In the genomic region with DNA sequence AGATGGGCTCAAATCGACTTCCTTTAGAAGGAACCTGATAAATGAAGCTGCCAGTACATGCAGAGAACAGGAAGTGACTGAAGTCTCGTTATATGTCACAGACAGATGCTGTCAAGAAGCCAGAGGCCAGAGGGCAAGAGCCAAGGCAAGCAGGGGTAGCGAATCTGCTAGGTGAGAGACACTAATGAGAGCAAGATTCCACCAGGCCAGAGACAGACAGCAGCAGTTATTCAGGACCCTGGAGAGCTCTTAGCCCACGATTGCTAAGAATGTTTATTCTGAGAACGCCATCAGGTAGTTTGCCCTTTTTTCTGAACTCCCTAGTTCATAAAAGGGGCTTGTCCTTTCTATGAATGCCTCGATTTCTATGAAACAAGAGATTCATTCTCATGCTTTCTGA, we compare ENCODE assay signal across 12 cellular contexts.
DNase-seq lines count a peak whose midpoint lies in the region; ATAC-seq, FAIRE-seq and TF ChIP-seq lines count a peak whose summit lies in the region.
"Had no signal": no experiment of that assay in that cellular context is flagged by ENCODE, and none has a peak within 500 bp of the region (broad histone marks: within the 10 kb centered on the region; RNA-seq: fewer than 3 reads in every experiment).

No MANE protein-coding gene starts in this region.

- dilution Hi-C loops in endothelial cell of umbilical vein (cut with MboI; ENCODE audit: extremely low pct_ligation_motif_present, low sequenced_read_pairs) = no loop called here

- H4K20me1 ChIP-seq in OCI-LY3 (ENCODE audit: insufficient read depth, low read length) (no peaks in the 10 kb centered on the region), endothelial cell of umbilical vein (replicated peaks; ENCODE audit: control insufficient read depth, extremely low read depth, insufficient read depth, low read length) (no peaks in the 10 kb centered on the region)

- no peak overlapping the region for H3K4me3 Mint-ChIP-seq in stimulated activated naive B cell treated with anti-CD40 and anti-IgM and Interleukin-4, amounts not matched to agents 10 μg/mL and 1 μg/mL and 100 μg/mL, for 72 hours
- no peak overlapping the region for H3K4me3 Mint-ChIP-seq in activated T-helper 2 cell treated with anti-CD3 and anti-CD28 coated beads, Interferon-gamma antibody, Interleukin-2, Interleukin-4, amounts not matched to agents 10 μg/mL and 5 μg/mL and 100 μg/mL, durations not matched to agents 14 hours and 24 hours and 36 hours (ENCODE audit: low read depth)

- H3K27me3 ChIP-seq in OCI-LY3 (ENCODE audit: low read depth, low read length) (no peaks in the 10 kb centered on the region), endothelial cell of umbilical vein (ENCODE audit: control insufficient read depth in 2 of 2, insufficient read depth in 2 of 2, low read length in 2 of 2) (no peaks in the 10 kb centered on the region)
- H3K27me3 ChIP-seq: uterus had no signal

- H2AFZ ChIP-seq in OCI-LY3 (ENCODE audit: low read depth, low read length) (0 out of 2 replicates have a peak overlapping the region, but pooled peaks have one; percentile 57), endothelial cell of umbilical vein (ENCODE audit: low read depth, low read length) (no peak overlapping the region)

- H3K4me1 ChIP-seq in OCI-LY3 (ENCODE audit: low read length) = peaks cover 32% of the 10 kb centered on the region
- no peaks in the 10 kb centered on the region for H3K4me1 ChIP-seq in endothelial cell of umbilical vein (ENCODE audit: control insufficient read depth, extremely low read depth, insufficient read depth, low read length)
- H3K4me1 ChIP-seq: uterus had no signal

- peak overlapping the region; percentile 46 for H3K4me3 ChIP-seq in OCI-LY3 (ENCODE audit: low read length)
- no peak overlapping the region for H3K4me3 ChIP-seq in endothelial cell of umbilical vein (replicated peaks in 1 of 3; ENCODE audit: insufficient read depth in 1 of 3, low read depth in 1 of 3, low read length in 3 of 3)
- H3K4me3 ChIP-seq: mucosa of descending colon, uterus had no signal

- peak; percentile 73 for FAIRE-seq in endothelial cell of umbilical vein (lab: Jason Lieb, UNC)
- FAIRE-seq in urothelium cell line (lab: Jason Lieb, UNC) = no peak
- FAIRE-seq: endometrium had no signal

- intact Hi-C loops in endothelial cell of umbilical vein (cut with micrococcal nuclease) = no loop called here
- intact Hi-C loops in activated T-helper 2 cell treated with anti-CD3 and anti-CD28 coated beads, Interferon-gamma antibody, Interleukin-2, Interleukin-4, amounts not matched to agents 10 μg/mL and 5 μg/mL and 100 μg/mL, durations not matched to agents 14 hours and 24 hours and 36 hours (cut with micrococcal nuclease) = no loop called here

- BruUV-seq in endothelial cell of umbilical vein (replicated peaks; lab: Mats Ljungman, UMichigan) = no TSS peak

- DNase-seq in stimulated activated CD4-positive, alpha-beta T cell treated with anti-CD3 and anti-CD28 coated beads, Interleukin-1b, Interleukin-23, amount 100 ng/mL, for 48 hours = peak; percentile 2
- DNase-seq in stimulated activated CD4-positive, alpha-beta T cell treated with anti-CD3 and anti-CD28 coated beads, Interleukin-4, amount 100 ng/mL, for 1 hour = no peak
- DNase-seq in endothelial cell of umbilical vein (ENCODE audit: low read depth, low spot score) = no peak
- DNase-seq in urothelium cell line (ENCODE audit: low spot score) = peak; percentile 5
- no peak for DNase-seq in stimulated activated naive B cell treated with anti-CD40 and anti-IgM and Interleukin-4, amounts not matched to agents 10 μg/mL and 1 μg/mL and 100 μg/mL, for 72 hours
- no peak for DNase-seq in activated T-helper 2 cell treated with anti-CD3 and anti-CD28 coated beads, Interferon-gamma antibody, Interleukin-2, Interleukin-4, amounts not matched to agents 10 μg/mL and 5 μg/mL and 100 μg/mL, durations not matched to agents 14 hours and 24 hours and 36 hours (ENCODE audit: low spot score)
- DNase-seq: DMS153, uterus had no signal

- H3K36me3 Mint-ChIP-seq in stimulated activated naive B cell treated with anti-CD40 and anti-IgM and Interleukin-4, amounts not matched to agents 10 μg/mL and 1 μg/mL and 100 μg/mL, for 72 hours = no peaks in the 10 kb centered on the region
- no peaks in the 10 kb centered on the region for H3K36me3 Mint-ChIP-seq in activated T-helper 2 cell treated with anti-CD3 and anti-CD28 coated beads, Interferon-gamma antibody, Interleukin-2, Interleukin-4, amounts not matched to agents 10 μg/mL and 5 μg/mL and 100 μg/mL, durations not matched to agents 14 hours and 24 hours and 36 hours (ENCODE audit: low read depth)

- H3K4me2 ChIP-seq in OCI-LY3 (ENCODE audit: low read length) = peak overlapping the region; percentile 66
- H3K4me2 ChIP-seq in endothelial cell of umbilical vein (ENCODE audit: insufficient read depth, low read length) = no peak overlapping the region

- H3K9me3 Mint-ChIP-seq in stimulated activated naive B cell treated with anti-CD40 and anti-IgM and Interleukin-4, amounts not matched to agents 10 μg/mL and 1 μg/mL and 100 μg/mL, for 72 hours = peaks cover 0 to 5% of the 10 kb centered on the region in 2 donors
- H3K9me3 Mint-ChIP-seq in activated T-helper 2 cell treated with anti-CD3 and anti-CD28 coated beads, Interferon-gamma antibody, Interleukin-2, Interleukin-4, amounts not matched to agents 10 μg/mL and 5 μg/mL and 100 μg/mL, durations not matched to agents 14 hours and 24 hours and 36 hours = no peaks in the 10 kb centered on the region

- no peaks in the 10 kb centered on the region for H3K36me3 ChIP-seq in OCI-LY3 (replicated peaks; ENCODE audit: low read depth, low read length)
- H3K36me3 ChIP-seq in endothelial cell of umbilical vein (ENCODE audit: control insufficient read depth in 2 of 2, extremely low read depth in 1 of 2, insufficient read depth in 2 of 2, low read length in 2 of 2) = no peaks in the 10 kb centered on the region
- H3K36me3 ChIP-seq: uterus had no signal

- TF ChIP-seq CTCF in OCI-LY3 (IDR thresholded peaks at IDR 0.05; ENCODE audit: low read depth, low read length) (no peak), endothelial cell of umbilical vein (IDR thresholded peaks at IDR 0.05; ENCODE audit: extremely low read depth in 1 of 2, insufficient read depth in 1 of 2, low read depth in 1 of 2, low read length in 2 of 2) (no peak)

- H3K27ac ChIP-seq in OCI-LY3 (ENCODE audit: low read length) (peak overlapping the region; percentile 90), endothelial cell of umbilical vein (ENCODE audit: insufficient read depth, low read depth, low read length) (no peak overlapping the region)
- H3K27ac ChIP-seq: uterus had no signal

- no peaks in the 10 kb centered on the region for H3K4me1 Mint-ChIP-seq in stimulated activated naive B cell treated with anti-CD40 and anti-IgM and Interleukin-4, amounts not matched to agents 10 μg/mL and 1 μg/mL and 100 μg/mL, for 72 hours
- no peaks in the 10 kb centered on the region for H3K4me1 Mint-ChIP-seq in activated T-helper 2 cell treated with anti-CD3 and anti-CD28 coated beads, Interferon-gamma antibody, Interleukin-2, Interleukin-4, amounts not matched to agents 10 μg/mL and 5 μg/mL and 100 μg/mL, durations not matched to agents 14 hours and 24 hours and 36 hours (ENCODE audit: low read depth)

- H3K27ac Mint-ChIP-seq in stimulated activated naive B cell treated with anti-CD40 and anti-IgM and Interleukin-4, amounts not matched to agents 10 μg/mL and 1 μg/mL and 100 μg/mL, for 72 hours = no peak overlapping the region
- H3K27ac Mint-ChIP-seq in activated T-helper 2 cell treated with anti-CD3 and anti-CD28 coated beads, Interferon-gamma antibody, Interleukin-2, Interleukin-4, amounts not matched to agents 10 μg/mL and 5 μg/mL and 100 μg/mL, durations not matched to agents 14 hours and 24 hours and 36 hours = no peak overlapping the region

- no peak for TF ChIP-seq POLR2A in endothelial cell of umbilical vein (IDR thresholded peaks at IDR 0.05; ENCODE audit: low read depth, low read length)

- peaks cover 0 to 8% of the 10 kb centered on the region in 2 donors for H3K27me3 Mint-ChIP-seq in stimulated activated naive B cell treated with anti-CD40 and anti-IgM and Interleukin-4, amounts not matched to agents 10 μg/mL and 1 μg/mL and 100 μg/mL, for 72 hours
- H3K27me3 Mint-ChIP-seq in activated T-helper 2 cell treated with anti-CD3 and anti-CD28 coated beads, Interferon-gamma antibody, Interleukin-2, Interleukin-4, amounts not matched to agents 10 μg/mL and 5 μg/mL and 100 μg/mL, durations not matched to agents 14 hours and 24 hours and 36 hours (ENCODE audit: low read depth) = no peaks in the 10 kb centered on the region

- CTCF ChIA-PET in endothelial cell of umbilical vein (lab: Charles Lee) = no interaction called here

- no peak for ATAC-seq in stimulated activated naive B cell treated with anti-CD40 and anti-IgM and Interleukin-4, amounts not matched to agents 10 μg/mL and 1 μg/mL and 100 μg/mL, for 72 hours (replicated peaks)
- ATAC-seq in GM21367 (IDR thresholded peaks at IDR 0.05; ENCODE audit: unreplicated experiment) = no peak
- ATAC-seq: mucosa of descending colon had no signal

- no peaks in the 10 kb centered on the region for H3K9me3 ChIP-seq in OCI-LY3 (ENCODE audit: insufficient read depth, low read length)
- H3K9me3 ChIP-seq in endothelial cell of umbilical vein (replicated peaks; ENCODE audit: control insufficient read depth, insufficient read depth, low read length) = no peaks in the 10 kb centered on the region
- H3K9me3 ChIP-seq: mucosa of descending colon, uterus had no signal

- H3K9ac ChIP-seq in OCI-LY3 (ENCODE audit: low read length) (peak overlapping the region; percentile 40; the same call in 1 of the 2 replicates), endothelial cell of umbilical vein (replicated peaks; ENCODE audit: extremely low read depth, insufficient read depth, low read length) (no peak overlapping the region)

- H3K9me1 ChIP-seq in endothelial cell of umbilical vein (replicated peaks; ENCODE audit: control insufficient read depth, extremely low read depth, insufficient read depth, low read length) = no peaks in the 10 kb centered on the region

- no peaks in the 10 kb centered on the region for H3K79me2 ChIP-seq in OCI-LY3 (ENCODE audit: low read length)
- H3K79me2 ChIP-seq in endothelial cell of umbilical vein (ENCODE audit: control insufficient read depth, insufficient read depth, low read length) = no peaks in the 10 kb centered on the region

- POLR2A ChIA-PET in endothelial cell of umbilical vein (lab: Charles Lee) = no interaction called here

TF ChIP-seq in endothelial cell of umbilical vein, 7 proteins besides CTCF, POLR2A, EP300 and RAD21:
- TF ChIP-seq JUN (IDR thresholded peaks at IDR 0.05; ENCODE audit: borderline replicate concordance, insufficient read depth, insufficient read length, low read depth) = no peak
TF ChIP-seq in endothelial cell of umbilical vein: peak in this region for 0.

Comparison
In these comparisons a context has a peak if more than half of its experiments do, and no peak if none do; other contexts are left out.
1. DNase-seq: peak in stimulated activated CD4-positive, alpha-beta T cell treated with anti-CD3 and anti-CD28 coated beads, Interleukin-1b, Interleukin-23, amount 100 ng/mL, for 48 hours (single experiment) and urothelium cell line (single experiment); none in stimulated activated CD4-positive, alpha-beta T cell treated with anti-CD3 and anti-CD28 coated beads, Interleukin-4, amount 100 ng/mL, for 1 hour (single experiment), endothelial cell of umbilical vein (single experiment), stimulated activated naive B cell treated with anti-CD40 and anti-IgM and Interleukin-4, amounts not matched to agents 10 μg/mL and 1 μg/mL and 100 μg/mL, for 72 hours (single experiment) and activated T-helper 2 cell treated with anti-CD3 and anti-CD28 coated beads, Interferon-gamma antibody, Interleukin-2, Interleukin-4, amounts not matched to agents 10 μg/mL and 5 μg/mL and 100 μg/mL, durations not matched to agents 14 hours and 24 hours and 36 hours (single experiment).